7 cellular contexts compared by ENCODE assay signal in genomic region chr16:29087673-29088072, GRCh38.
DNase-seq lines count a peak whose midpoint lies in the region; ATAC-seq, FAIRE-seq and TF ChIP-seq lines count a peak whose summit lies in the region.
"Not testable (repeated sequence)": the region's sequence is repeated elsewhere in the genome, so short reads cannot be mapped to it uniquely, and the experiment has no call there.

No MANE protein-coding gene starts in this region.

- BruUV-seq in GM12878 (replicated peaks; lab: Mats Ljungman, UMichigan), result not testable (repeated sequence)

- not testable (repeated sequence) for H3K4me1 ChIP-seq in GM12878 (ENCODE audit: control insufficient read depth, insufficient read depth, low read length)

- peak; percentile 38 for DNase-seq in activated CD4-positive, alpha-beta memory T cell treated with anti-CD3 and anti-CD28 coated beads for 36 hours
- not testable (repeated sequence) for DNase-seq in activated T-cell treated with anti-CD3 and anti-CD28 coated beads, Interleukin-2, amount 50 U/mL, for 24 hours; stimulated activated naive B cell treated with anti-CD40 and anti-IgM and Interleukin-4, amounts not matched to agents 10 μg/mL and 1 μg/mL and 100 μg/mL, for 72 hours
- peak; percentile 20 for DNase-seq in activated naive CD4-positive, alpha-beta T cell treated with anti-CD3 and anti-CD28 coated beads for 36 hours
- DNase-seq in GM12878 (ENCODE audit: low read depth, low spot score), result peak; percentile 2

- not testable (repeated sequence) for H3K36me3 ChIP-seq in GM12878 (ENCODE audit: control insufficient read depth in 2 of 2, insufficient read depth in 2 of 2, low read length in 1 of 2)

- SMC1A ChIA-PET in GM12878 (lab: Charles Lee; ENCODE audit: uncharacterized antibody, unreplicated experiment), result not testable (repeated sequence)

- not testable (repeated sequence) for H3K4me3 Mint-ChIP-seq in activated CD4-positive, alpha-beta memory T cell treated with anti-CD3 and anti-CD28 coated beads for 36 hours; activated T-cell treated with anti-CD3 and anti-CD28 coated beads, Interleukin-2, amount 50 U/mL, for 24 hours; activated naive CD4-positive, alpha-beta T cell treated with anti-CD3 and anti-CD28 coated beads for 36 hours; stimulated activated naive B cell treated with anti-CD40 and anti-IgM and Interleukin-4, amounts not matched to agents 10 μg/mL and 1 μg/mL and 100 μg/mL, for 72 hours

- in situ Hi-C loops in GM12878 (cut with MboI), result not testable (repeated sequence)

- not testable (repeated sequence) for H3K79me2 ChIP-seq in GM12878 (ENCODE audit: control insufficient read depth, insufficient read depth, low read length)

- H3K9me3 Mint-ChIP-seq in activated CD4-positive, alpha-beta memory T cell treated with anti-CD3 and anti-CD28 coated beads for 36 hours; activated T-cell treated with anti-CD3 and anti-CD28 coated beads, Interleukin-2, amount 50 U/mL, for 24 hours; activated naive CD4-positive, alpha-beta T cell treated with anti-CD3 and anti-CD28 coated beads for 36 hours; stimulated activated naive B cell treated with anti-CD40 and anti-IgM and Interleukin-4, amounts not matched to agents 10 μg/mL and 1 μg/mL and 100 μg/mL, for 72 hours: not testable (repeated sequence)

- H3K36me3 Mint-ChIP-seq in activated CD4-positive, alpha-beta memory T cell treated with anti-CD3 and anti-CD28 coated beads for 36 hours, result peaks cover 17% of the 10 kb centered on the region
- peaks cover 54% of the 10 kb centered on the region for H3K36me3 Mint-ChIP-seq in activated T-cell treated with anti-CD3 and anti-CD28 coated beads, Interleukin-2, amount 50 U/mL, for 24 hours (ENCODE audit: low read depth)
- H3K36me3 Mint-ChIP-seq in activated naive CD4-positive, alpha-beta T cell treated with anti-CD3 and anti-CD28 coated beads for 36 hours (ENCODE audit: low read depth), result peaks cover 19% of the 10 kb centered on the region
- peaks cover 24% of the 10 kb centered on the region in 2 donors for H3K36me3 Mint-ChIP-seq in stimulated activated naive B cell treated with anti-CD40 and anti-IgM and Interleukin-4, amounts not matched to agents 10 μg/mL and 1 μg/mL and 100 μg/mL, for 72 hours

- H3K4me1 Mint-ChIP-seq in activated CD4-positive, alpha-beta memory T cell treated with anti-CD3 and anti-CD28 coated beads for 36 hours (ENCODE audit: low read depth), result peaks cover 14% of the 10 kb centered on the region
- H3K4me1 Mint-ChIP-seq in activated T-cell treated with anti-CD3 and anti-CD28 coated beads, Interleukin-2, amount 50 U/mL, for 24 hours (ENCODE audit: low read depth), result peaks cover 17% of the 10 kb centered on the region
- peaks cover 10% of the 10 kb centered on the region for H3K4me1 Mint-ChIP-seq in activated naive CD4-positive, alpha-beta T cell treated with anti-CD3 and anti-CD28 coated beads for 36 hours (ENCODE audit: low read depth)
- not testable (repeated sequence) for H3K4me1 Mint-ChIP-seq in stimulated activated naive B cell treated with anti-CD40 and anti-IgM and Interleukin-4, amounts not matched to agents 10 μg/mL and 1 μg/mL and 100 μg/mL, for 72 hours

- not testable (repeated sequence) for TF ChIP-seq CTCF in GM12878 (IDR thresholded peaks at IDR 0.05 in 2 of 3, conservative IDR thresholded peaks at IDR 0.05 in 1 of 3; ENCODE audit: control insufficient read depth in 2 of 3, extremely low read depth in 1 of 3, insufficient read depth in 1 of 3, low read depth in 3 of 3, low read length in 3 of 3)

- ATAC-seq in GM19025 (IDR thresholded peaks at IDR 0.05; ENCODE audit: low read depth, unreplicated experiment), result peak; percentile 68
- ATAC-seq in HG02759 (IDR thresholded peaks at IDR 0.05; ENCODE audit: unreplicated experiment), result peak; percentile 71
- peak; percentile 81 for ATAC-seq in GM12878
- peak; percentile 46 to 75 for ATAC-seq in stimulated activated naive B cell treated with anti-CD40 and anti-IgM and Interleukin-4, amounts not matched to agents 10 μg/mL and 1 μg/mL and 100 μg/mL, for 72 hours (replicated peaks)

- H3K27me3 ChIP-seq in GM12878 (replicated peaks in 1 of 2; ENCODE audit: control insufficient read depth in 2 of 2, insufficient read depth in 2 of 2, low read length in 1 of 2), result not testable (repeated sequence)

- POLR2A ChIA-PET in activated CD4-positive, alpha-beta memory T cell treated with anti-CD3 and anti-CD28 coated beads for 36 hours (lab: Charles Lee), result not testable (repeated sequence)
- POLR2A ChIA-PET in GM12878 (lab: Charles Lee), result interaction anchor here (0.6 kb wide), 1 partner anchor 837 kb away, joined by 4 read pairs; no protein-coding TSS in a partner anchor

- not testable (repeated sequence) for H3K9me3 ChIP-seq in GM12878 (replicated peaks; ENCODE audit: control insufficient read depth, insufficient read depth, low read length)

- not testable (repeated sequence) for TF ChIP-seq POLR2A in GM12878 (IDR thresholded peaks at IDR 0.05; ENCODE audit: low read depth, low read length)

- not testable (repeated sequence) for FAIRE-seq in GM12878 (lab: Jason Lieb, UNC)

- RAD21 ChIA-PET in GM12878 (lab: Charles Lee; ENCODE audit: unreplicated experiment), result not testable (repeated sequence)

- H3K27me3 Mint-ChIP-seq in activated CD4-positive, alpha-beta memory T cell treated with anti-CD3 and anti-CD28 coated beads for 36 hours; activated T-cell treated with anti-CD3 and anti-CD28 coated beads, Interleukin-2, amount 50 U/mL, for 24 hours; activated naive CD4-positive, alpha-beta T cell treated with anti-CD3 and anti-CD28 coated beads for 36 hours (ENCODE audit: low read depth); stimulated activated naive B cell treated with anti-CD40 and anti-IgM and Interleukin-4, amounts not matched to agents 10 μg/mL and 1 μg/mL and 100 μg/mL, for 72 hours: not testable (repeated sequence)

- TF ChIP-seq RAD21 in GM12878 (IDR thresholded peaks at IDR 0.05; ENCODE audit: insufficient read depth, low read depth, low read length), result not testable (repeated sequence)

- not testable (repeated sequence) for H3K27ac ChIP-seq in GM12878 (ENCODE audit: control insufficient read depth, insufficient read depth)

- TF ChIP-seq EP300 in GM12878 (IDR thresholded peaks at IDR 0.05; ENCODE audit: borderline replicate concordance in 1 of 2, control insufficient read depth in 1 of 2, low read depth in 2 of 2, low read length in 2 of 2), result not testable (repeated sequence)

- 5% methylated on average over 4 of the region's 4 CpGs for WGBS in GM12878 (ENCODE audit: insufficient coverage, insufficient replicate concordance, low lambda C conversion rate, missing lambda C conversion rate)

- H3K4me2 ChIP-seq in GM12878 (ENCODE audit: control insufficient read depth, insufficient read depth), result not testable (repeated sequence)

- H4K20me1 ChIP-seq in GM12878 (ENCODE audit: control insufficient read depth, insufficient read depth), result not testable (repeated sequence)

- H2AFZ ChIP-seq in GM12878 (ENCODE audit: control insufficient read depth, low read depth, low read length), result not testable (repeated sequence)

- H3K9ac ChIP-seq in GM12878 (ENCODE audit: control insufficient read depth, insufficient read depth, low read length), result not testable (repeated sequence)

- H3K4me3 ChIP-seq in GM12878, result not testable (repeated sequence)

- intact Hi-C loops in activated CD4-positive, alpha-beta memory T cell treated with anti-CD3 and anti-CD28 coated beads for 36 hours (cut with micrococcal nuclease), result loop anchor here (10.0 kb wide), 1 partner anchor 63 kb away; no protein-coding TSS in a partner anchor
- intact Hi-C loops in activated naive CD4-positive, alpha-beta T cell treated with anti-CD3 and anti-CD28 coated beads for 36 hours (cut with micrococcal nuclease), result loop anchor here (5.0 kb wide), 1 partner anchor 65 kb away; no protein-coding TSS in a partner anchor
- intact Hi-C loops in GM12878 (cut with micrococcal nuclease; ENCODE audit: unreplicated experiment), result not testable (repeated sequence)

- CTCF ChIA-PET in activated CD4-positive, alpha-beta memory T cell treated with anti-CD3 and anti-CD28 coated beads for 36 hours (lab: Charles Lee); activated naive CD4-positive, alpha-beta T cell treated with anti-CD3 and anti-CD28 coated beads for 36 hours (lab: Charles Lee); GM12878 (lab: Yijun Ruan, JAX): not testable (repeated sequence)

- H3K27ac Mint-ChIP-seq in activated CD4-positive, alpha-beta memory T cell treated with anti-CD3 and anti-CD28 coated beads for 36 hours, result peak overlapping the region; percentile 76
- peak overlapping the region; percentile 93 for H3K27ac Mint-ChIP-seq in activated T-cell treated with anti-CD3 and anti-CD28 coated beads, Interleukin-2, amount 50 U/mL, for 24 hours
- H3K27ac Mint-ChIP-seq in activated naive CD4-positive, alpha-beta T cell treated with anti-CD3 and anti-CD28 coated beads for 36 hours; stimulated activated naive B cell treated with anti-CD40 and anti-IgM and Interleukin-4, amounts not matched to agents 10 μg/mL and 1 μg/mL and 100 μg/mL, for 72 hours: not testable (repeated sequence)

TF ChIP-seq in GM12878, 131 proteins besides CTCF, POLR2A, EP300 and RAD21 (continues in another document):
- peak; percentile 52 for TF ChIP-seq SKIL (IDR thresholded peaks at IDR 0.05; ENCODE audit: low read depth, poor library complexity, severe bottlenecking)
- TF ChIP-seq JUNB (IDR thresholded peaks at IDR 0.05), result peak; percentile 76; the same call in 1 of the 2 replicates
- TF ChIP-seq IKZF2 (IDR thresholded peaks at IDR 0.05), result peak; percentile 14 to 47; a peak in 1 of 4 replicates
